Comparison of ENCODE assay signal across 11 cellular contexts in the genomic region with DNA sequence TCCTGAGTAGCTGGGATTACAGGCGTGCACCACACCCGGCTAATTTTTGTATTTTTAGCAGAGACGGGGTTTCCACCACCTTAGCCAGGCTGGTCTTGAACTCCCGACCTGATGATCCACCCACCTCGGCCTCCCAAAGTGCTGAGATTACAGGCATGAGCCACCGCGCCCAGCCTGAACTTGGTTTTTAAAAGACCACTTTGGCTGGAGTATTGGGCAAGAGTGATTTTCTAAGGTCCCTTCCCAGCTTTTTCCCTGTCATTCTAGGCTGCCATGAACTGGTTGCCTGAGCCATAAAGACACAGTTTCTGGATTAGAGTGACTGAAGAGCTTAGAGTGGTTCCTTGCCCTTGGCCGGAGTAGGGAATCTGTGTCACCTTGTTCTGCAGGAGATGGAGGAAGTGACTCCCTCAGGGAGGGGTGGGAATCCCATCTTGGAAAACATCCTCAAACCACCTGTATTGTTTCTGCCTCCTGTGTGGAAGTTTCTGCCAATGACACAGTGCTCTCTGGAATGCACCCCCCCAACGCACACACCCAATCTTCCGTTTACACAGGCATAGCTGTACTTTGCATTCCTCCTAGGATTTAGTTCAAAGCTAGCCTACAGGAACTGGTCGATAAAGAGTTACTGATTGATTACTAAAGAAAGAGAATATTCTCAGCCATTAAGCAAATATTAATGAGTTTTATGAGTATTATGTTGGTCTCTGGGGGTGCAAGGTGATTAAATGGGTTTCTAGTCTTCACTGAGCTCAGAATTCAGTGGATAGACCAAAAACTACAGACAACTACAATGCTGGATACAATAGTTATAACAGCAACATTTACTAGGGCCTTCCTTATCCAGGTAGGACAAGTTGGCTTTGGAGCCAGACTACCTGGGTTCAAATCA. TPM values are rescaled to one million over a fixed set of nuclear protein-coding genes. Genes with fewer than 3 reads are reported as not detected.
DNase-seq lines count a peak whose midpoint lies in the region; ATAC-seq, FAIRE-seq and TF ChIP-seq lines count a peak whose summit lies in the region.
"Had no signal": no experiment of that assay in that cellular context is flagged by ENCODE, and none has a peak within 500 bp of the region (broad histone marks: within the 10 kb centered on the region; RNA-seq: fewer than 3 reads in every experiment).

No MANE protein-coding gene starts in this region.

- peaks cover 51 to 54% of the 10 kb centered on the region in 2 donors for H3K4me1 ChIP-seq in kidney (ENCODE audit: control insufficient read depth in 1 of 2, insufficient read depth in 1 of 2, low read depth in 1 of 2, low read length in 2 of 2)

- H3K27ac ChIP-seq in kidney (ENCODE audit: low read depth in 2 of 2, low read length in 2 of 2), result peak overlapping the region; percentile 19 to 76
- H3K27ac ChIP-seq in substantia nigra (ENCODE audit: low read depth, low read length, poor library complexity, severe bottlenecking), result peak overlapping the region; percentile 58
- H3K27ac ChIP-seq: cardiac muscle cell had no signal

- H3K9me3 ChIP-seq in kidney (ENCODE audit: control insufficient read depth in 1 of 2, low read length in 2 of 2), result no peaks in the 10 kb centered on the region
- H3K9me3 ChIP-seq: spleen had no signal

- intact Hi-C loops in kidney (cut with DNase I), result no loop called here

- DNase-seq in HTR-8/SVneo (ENCODE audit: insufficient read length, low spot score) (peak; percentile 69), astrocyte of the spinal cord (ENCODE audit: low read depth, low spot score) (peak; percentile 74), kidney (no peak), substantia nigra (lab: John Stamatoyannopoulos, UW) (no peak), COLO829 (ENCODE audit: low spot score) (no peak), NCI-H526 treated with DMSO at 0.1 percent for 48 hours (lab: John Stamatoyannopoulos, UW) (no peak)
- DNase-seq: SHP77, spleen had no signal

- H3K9ac ChIP-seq in kidney (ENCODE audit: low read length in 2 of 2), result no peak overlapping the region

- FAIRE-seq in HTR-8/SVneo (lab: Jason Lieb, UNC) (no peak), kidney (lab: Jason Lieb, UNC) (no peak)

- H3K36me3 ChIP-seq in kidney (ENCODE audit: control insufficient read depth in 1 of 2, insufficient read depth in 2 of 2, low read length in 2 of 2), result peaks cover 21 to 22% of the 10 kb centered on the region in 2 donors

- ATAC-seq in HG02885 (IDR thresholded peaks at IDR 0.05; ENCODE audit: poor library complexity, unreplicated experiment), result no peak
- no peak for ATAC-seq in HG03457 (IDR thresholded peaks at IDR 0.05; ENCODE audit: unreplicated experiment)

- in situ Hi-C loops in astrocyte of the spinal cord (cut with HindIII; ENCODE audit: low sequenced_read_pairs), result no loop called here

- TF ChIP-seq CTCF in astrocyte of the spinal cord (IDR thresholded peaks at IDR 0.05; ENCODE audit: low read depth, low read length) (no peak), kidney (IDR thresholded peaks at IDR 0.05; ENCODE audit: borderline replicate concordance, extremely low read depth, insufficient read depth) (no peak)

- H3K4me3 ChIP-seq in astrocyte of the spinal cord (ENCODE audit: low read depth, low read length) (no peak overlapping the region), kidney (ENCODE audit: low read length in 2 of 2) (no peak overlapping the region)
- H3K4me3 ChIP-seq: cardiac muscle cell, spleen had no signal

RNA-seq across cellular contexts. Expression of a gene that starts 18.2 kb away (rescaled TPM):
- total RNA-seq in kidney, result 139 TPM
- polyA plus RNA-seq in kidney (ENCODE audit: insufficient read depth, low read depth, low replicate concordance), result 132 TPM

RNA-seq across cellular contexts. Expression of a gene that starts 34.6 kb away (rescaled TPM):
- total RNA-seq in kidney, result 1.4 TPM
- 0.47 TPM for polyA plus RNA-seq in kidney (ENCODE audit: insufficient read depth, low read depth, low replicate concordance)

Comparison
In these comparisons a context has a peak if more than half of its experiments do, and no peak if none do; other contexts are left out.
1. DNase-seq: peak in HTR-8/SVneo (single experiment) and astrocyte of the spinal cord (single experiment); none in kidney (single experiment), substantia nigra (0 of 49), COLO829 (single experiment) and NCI-H526 treated with DMSO at 0.1 percent for 48 hours (single experiment).